In the genomic region with DNA sequence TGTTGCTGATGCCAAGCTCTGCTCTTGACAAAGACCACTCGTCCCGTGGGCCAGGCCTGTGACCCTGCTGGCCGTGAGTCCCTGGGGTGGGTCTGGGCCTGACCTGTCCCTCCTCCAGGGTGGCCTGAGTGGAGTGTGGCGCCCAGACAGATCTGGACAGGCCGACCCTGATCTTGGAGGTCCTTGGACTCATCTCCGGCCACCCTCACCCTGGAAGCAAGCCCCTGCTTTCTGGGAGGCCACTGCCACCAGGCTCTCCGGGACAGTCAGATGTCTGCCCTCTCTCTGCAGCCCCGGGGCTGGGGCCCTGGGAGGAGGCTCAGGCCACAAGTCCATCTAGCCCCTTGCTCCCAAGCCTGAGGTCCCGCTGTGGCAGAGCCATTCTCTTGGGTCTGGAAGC, we compare ENCODE assay signal across 16 cellular contexts. TPM values are rescaled to one million over a fixed set of nuclear protein-coding genes. Genes with fewer than 3 reads are reported as not detected.
DNase-seq lines count a peak whose midpoint lies in the region; ATAC-seq and TF ChIP-seq lines count a peak whose summit lies in the region.
"Had no signal": no experiment of that assay in that cellular context is flagged by ENCODE, and none has a peak within 500 bp of the region (broad histone marks: within the 10 kb centered on the region; RNA-seq: fewer than 3 reads in every experiment).

No MANE protein-coding gene starts in this region.

- H3K23ac ChIP-seq in H9 (ENCODE audit: insufficient read length, low read depth, low read length), result no peak overlapping the region

- no peak overlapping the region for H3T11ph ChIP-seq in H9 (ENCODE audit: low read length)

- H4K20me1 ChIP-seq in H9 (ENCODE audit: control insufficient read depth, insufficient read depth, insufficient read length), result no peaks in the 10 kb centered on the region

- no peak overlapping the region for H4K8ac ChIP-seq in H9 (replicated peaks; ENCODE audit: insufficient read length, low read depth, low read length)

- H4K91ac ChIP-seq in H9 (ENCODE audit: insufficient read length, low read depth, low read length), result no peak overlapping the region

- no peaks in the 10 kb centered on the region for H3K79me1 ChIP-seq in H9 (ENCODE audit: insufficient read depth, low read depth, low read length, poor library complexity, severe bottlenecking)

- no peak overlapping the region for H3K14ac ChIP-seq in H9 (ENCODE audit: insufficient read depth, low read length)

- H3K27me3 ChIP-seq in H9 (ENCODE audit: insufficient read depth, low read length), result no peaks in the 10 kb centered on the region
- peaks cover 2% of the 10 kb centered on the region for H3K27me3 ChIP-seq in RWPE2 (ENCODE audit: insufficient read depth, poor library complexity, severe bottlenecking)
- H3K27me3 ChIP-seq in endodermal cell (ENCODE audit: control insufficient read depth, insufficient read depth, low read length, poor library complexity, severe bottlenecking), result no peaks in the 10 kb centered on the region
- peaks cover 49% of the 10 kb centered on the region for H3K27me3 ChIP-seq in suprapubic skin
- H3K27me3 ChIP-seq: BE2C had no signal

- H4K5ac ChIP-seq in H9 (ENCODE audit: insufficient read length, low read depth, low read length), result no peak overlapping the region

- H3K27me3 Mint-ChIP-seq in H9 (ENCODE audit: low read depth) (peaks cover 15% of the 10 kb centered on the region), endodermal cell (ENCODE audit: insufficient read depth) (no peaks in the 10 kb centered on the region)

- no peaks in the 10 kb centered on the region; the same call in 1 of the 2 replicates for H3K4me1 ChIP-seq in H9 (ENCODE audit: insufficient read depth, low read length)
- H3K4me1 ChIP-seq in RWPE2 (ENCODE audit: insufficient read depth, poor library complexity, severe bottlenecking), result no peaks in the 10 kb centered on the region
- no peaks in the 10 kb centered on the region for H3K4me1 ChIP-seq in endodermal cell (ENCODE audit: control insufficient read depth, insufficient read depth, low read length)
- no peaks in the 10 kb centered on the region for H3K4me1 ChIP-seq in suprapubic skin
- H3K4me1 ChIP-seq: BE2C, HAP-1 had no signal

- WGBS in H9 (ENCODE audit: extremely low coverage, insufficient read length, low lambda C conversion rate), result no CpG with 5 or more reads among the region's 9 CpGs
- WGBS in endodermal cell (ENCODE audit: insufficient coverage in 1 of 2, insufficient read length in 1 of 2), 2 experiments, result 89 to 92% methylated on average over 7 to 9 of the region's 9 CpGs
- 96% methylated on average over 4 of the region's 9 CpGs for WGBS in suprapubic skin

- H3K9ac ChIP-seq in H9 (ENCODE audit: extremely low read depth, insufficient read length, low read length), result no peak overlapping the region
- H3K9ac ChIP-seq in endodermal cell (ENCODE audit: extremely low read depth, low read length, poor library complexity, severe bottlenecking), result no peak overlapping the region

- no peak for ATAC-seq in RWPE2 (ENCODE audit: low read depth)
- ATAC-seq: GM23338 had no signal

- no peak overlapping the region for H2BK120ac ChIP-seq in H9 (ENCODE audit: low read depth, low read length, poor library complexity, severe bottlenecking)

- TF ChIP-seq CTCF in H9 (conservative IDR thresholded peaks at IDR 0.05) (no peak), RWPE2 (IDR thresholded peaks at IDR 0.05; ENCODE audit: poor library complexity, severe bottlenecking) (no peak), endodermal cell (conservative IDR thresholded peaks at IDR 0.05) (no peak), suprapubic skin (IDR thresholded peaks at IDR 0.05) (no peak)

- DNase-seq in H9 (no peak), RWPE2 (ENCODE audit: low spot score) (peak; percentile 52), endodermal cell (peak; percentile 34), suprapubic skin (ENCODE audit: low spot score in 2 of 2) (no peak)
- no peak for DNase-seq in activated CD4-positive, alpha-beta T cell treated with anti-CD3 and anti-CD28 coated beads for 4 hours
- DNase-seq in activated CD8-positive, alpha-beta memory T cell treated with anti-CD3 and anti-CD28 coated beads for 24 hours, result no peak
- DNase-seq: ACHN; BE2C; C1 segment of cervical spinal cord; CD4-positive, CD25-positive, alpha-beta regulatory T cell; CD8-positive, alpha-beta memory T cell; COR-L47; DMS 273 treated with DMSO at 0.1 percent for 48 hours had no signal

- H3K4me2 ChIP-seq in H9 (ENCODE audit: insufficient read depth, insufficient read length, low read length), result no peak overlapping the region
- H3K4me2 ChIP-seq: GM23338 had no signal

- H3K56ac ChIP-seq in H9 (ENCODE audit: insufficient read length, low read depth, low read length), result no peak overlapping the region

- H3K27ac ChIP-seq in H9 (ENCODE audit: insufficient read length, low read depth, low read length) (no peak overlapping the region), RWPE2 (ENCODE audit: poor library complexity, severe bottlenecking) (no peak overlapping the region), endodermal cell (ENCODE audit: low read depth, low read length) (no peak overlapping the region), suprapubic skin (no peak overlapping the region)

- H3K4me3 ChIP-seq in RWPE2 (ENCODE audit: severe bottlenecking) (no peak overlapping the region), endodermal cell (ENCODE audit: low read length) (no peak overlapping the region), suprapubic skin (no peak overlapping the region)
- H3K4me3 ChIP-seq: GM23338, HAP-1 had no signal

- H3K4me1 Mint-ChIP-seq in H9, result peaks cover 5 to 16% of the 10 kb centered on the region in 2 experiments
- peaks cover 6% of the 10 kb centered on the region for H3K4me1 Mint-ChIP-seq in endodermal cell
- H3K4me1 Mint-ChIP-seq: CD4-positive, CD25-positive, alpha-beta regulatory T cell; CD8-positive, alpha-beta memory T cell had no signal

- no peak overlapping the region for H2BK20ac ChIP-seq in H9 (ENCODE audit: low read depth, low read length, poor library complexity, severe bottlenecking)

- peaks cover 0 to 2% of the 10 kb centered on the region in 2 experiments; a peak in 2 of 5 replicates for H3K9me3 Mint-ChIP-seq in H9
- no peaks in the 10 kb centered on the region for H3K9me3 Mint-ChIP-seq in endodermal cell
- H3K9me3 Mint-ChIP-seq: CD4-positive, CD25-positive, alpha-beta regulatory T cell; CD8-positive, alpha-beta memory T cell had no signal

- no peak overlapping the region for H2AK5ac ChIP-seq in H9 (ENCODE audit: insufficient read length, low read length)

- H3K36me3 Mint-ChIP-seq in H9 (ENCODE audit: insufficient read depth in 1 of 3, low read depth in 3 of 3), result no peaks in the 10 kb centered on the region; a peak in 1 of 7 replicates
- no peaks in the 10 kb centered on the region for H3K36me3 Mint-ChIP-seq in endodermal cell (ENCODE audit: low read depth)
- H3K36me3 Mint-ChIP-seq: CD4-positive, CD25-positive, alpha-beta regulatory T cell; CD8-positive, alpha-beta memory T cell had no signal

- no peak for TF ChIP-seq POLR2A in suprapubic skin (IDR thresholded peaks at IDR 0.05)

- no peaks in the 10 kb centered on the region for H3K9me3 ChIP-seq in H9 (ENCODE audit: control insufficient read depth, low read depth, low read length)
- H3K9me3 ChIP-seq in RWPE2 (ENCODE audit: severe bottlenecking), result no peaks in the 10 kb centered on the region
- H3K9me3 ChIP-seq in endodermal cell (ENCODE audit: control insufficient read depth, low read length), result no peaks in the 10 kb centered on the region
- no peaks in the 10 kb centered on the region for H3K9me3 ChIP-seq in suprapubic skin
- H3K9me3 ChIP-seq: BE2C, HAP-1 had no signal

- no peak overlapping the region for H2BK5ac ChIP-seq in H9 (ENCODE audit: insufficient read length, low read length)

- no peak overlapping the region for H3K4ac ChIP-seq in H9 (ENCODE audit: low read depth, low read length)

- H3K27ac Mint-ChIP-seq in H9 (no peak overlapping the region), endodermal cell (no peak overlapping the region)
- H3K27ac Mint-ChIP-seq: CD4-positive, CD25-positive, alpha-beta regulatory T cell; CD8-positive, alpha-beta memory T cell; GM23338 had no signal

- H3K18ac ChIP-seq in H9 (ENCODE audit: insufficient read length, low read depth, low read length), result peak overlapping the region; percentile 39

- no peak overlapping the region for H2BK15ac ChIP-seq in H9 (ENCODE audit: low read depth, low read length)

- no peak for TF ChIP-seq EP300 in suprapubic skin (IDR thresholded peaks at IDR 0.05)

- H3K79me2 ChIP-seq in H9 (ENCODE audit: insufficient read depth, low read length), result no peaks in the 10 kb centered on the region

- H2AFZ ChIP-seq in H9 (ENCODE audit: low read length), result no peak overlapping the region
- H2AFZ ChIP-seq: GM23338 had no signal

- H3K36me3 ChIP-seq in RWPE2 (ENCODE audit: low read depth) (no peaks in the 10 kb centered on the region), endodermal cell (ENCODE audit: control insufficient read depth, insufficient read depth, low read length) (no peaks in the 10 kb centered on the region), suprapubic skin (no peaks in the 10 kb centered on the region)
- H3K36me3 ChIP-seq: BE2C, HAP-1 had no signal

- H3K4me3 Mint-ChIP-seq in H9 (no peak overlapping the region), endodermal cell (no peak overlapping the region)
- H3K4me3 Mint-ChIP-seq: CD4-positive, CD25-positive, alpha-beta regulatory T cell; CD8-positive, alpha-beta memory T cell; GM23338 had no signal

- no peak overlapping the region for H2BK12ac ChIP-seq in H9 (ENCODE audit: insufficient read length, low read depth, low read length)

- H3K23me2 ChIP-seq in H9 (ENCODE audit: insufficient read length, low read depth, low read length, poor library complexity, severe bottlenecking), result no peaks in the 10 kb centered on the region

RNA-seq across cellular contexts. Expression of gene TMEM250, which starts 31.2 kb away (rescaled TPM):
- total RNA-seq in H9 (2021), result 48.1 and 48.3 TPM in 2 replicates
- 10 to 100 TPM; 56.4 to 58.4 TPM for total RNA-seq in endodermal cell
- 28.9 TPM for polyA plus RNA-seq in endodermal cell (2013, experiment 1 of 2)
- polyA plus RNA-seq in endodermal cell (2013, experiment 2 of 2), result 28.8 TPM
- 10 to 100 TPM; 37.0 to 66.9 (median 57.8) TPM for total RNA-seq in suprapubic skin

RNA-seq across cellular contexts. Expression of gene NACC2, which starts 54.8 kb away (rescaled TPM):
- total RNA-seq in H9 (2021) (11.5 TPM in 2 replicates), endodermal cell (10 to 100 TPM; 12.4 to 16.7 TPM), suprapubic skin (10 to 100 TPM; 12.1 to 14.9 (median 13.7) TPM)
- 6.4 TPM for polyA plus RNA-seq in endodermal cell (2013, experiment 1 of 2)
- 6.8 TPM for polyA plus RNA-seq in endodermal cell (2013, experiment 2 of 2)

RNA-seq across cellular contexts. Expression of gene LHX3, which starts 55.1 kb away (rescaled TPM):
- total RNA-seq in H9 (2021), result not detected in 2 replicates
- total RNA-seq in endodermal cell, result not detected
- polyA plus RNA-seq in endodermal cell (2013, experiment 1 of 2), result 0.11 TPM
- polyA plus RNA-seq in endodermal cell (2013, experiment 2 of 2), result not detected
- total RNA-seq in suprapubic skin, result under 1 TPM in 2 of 4 donors, not detected in 2; 0.26 TPM
- total RNA-seq: CD4-positive, CD25-positive, alpha-beta regulatory T cell; CD8-positive, alpha-beta memory T cell; GM23338; HT-29 had no signal
- polyA plus RNA-seq: CD4-positive, CD25-positive, alpha-beta regulatory T cell; CD8-positive, alpha-beta memory T cell had no signal

Comparison
In these comparisons a context has a peak if more than half of its experiments do, and no peak if none do; other contexts are left out.
1. DNase-seq: peak in RWPE2 (single experiment) and endodermal cell (single experiment); none in H9 (single experiment), activated CD4-positive, alpha-beta T cell treated with anti-CD3 and anti-CD28 coated beads for 4 hours (0 of 2), suprapubic skin (0 of 2) and activated CD8-positive, alpha-beta memory T cell treated with anti-CD3 and anti-CD28 coated beads for 24 hours (single experiment).